In genomic region chr6:126110494-126111270, GRCh38 we compare ENCODE assay signal across 1 cellular context.
TF ChIP-seq lines count a peak whose summit lies in the region.

No MANE protein-coding gene starts in this region.

TF ChIP-seq in K562, 482 proteins besides CTCF, POLR2A, EP300 and RAD21 (continued from another document):
- TF ChIP-seq, protein P1, sequence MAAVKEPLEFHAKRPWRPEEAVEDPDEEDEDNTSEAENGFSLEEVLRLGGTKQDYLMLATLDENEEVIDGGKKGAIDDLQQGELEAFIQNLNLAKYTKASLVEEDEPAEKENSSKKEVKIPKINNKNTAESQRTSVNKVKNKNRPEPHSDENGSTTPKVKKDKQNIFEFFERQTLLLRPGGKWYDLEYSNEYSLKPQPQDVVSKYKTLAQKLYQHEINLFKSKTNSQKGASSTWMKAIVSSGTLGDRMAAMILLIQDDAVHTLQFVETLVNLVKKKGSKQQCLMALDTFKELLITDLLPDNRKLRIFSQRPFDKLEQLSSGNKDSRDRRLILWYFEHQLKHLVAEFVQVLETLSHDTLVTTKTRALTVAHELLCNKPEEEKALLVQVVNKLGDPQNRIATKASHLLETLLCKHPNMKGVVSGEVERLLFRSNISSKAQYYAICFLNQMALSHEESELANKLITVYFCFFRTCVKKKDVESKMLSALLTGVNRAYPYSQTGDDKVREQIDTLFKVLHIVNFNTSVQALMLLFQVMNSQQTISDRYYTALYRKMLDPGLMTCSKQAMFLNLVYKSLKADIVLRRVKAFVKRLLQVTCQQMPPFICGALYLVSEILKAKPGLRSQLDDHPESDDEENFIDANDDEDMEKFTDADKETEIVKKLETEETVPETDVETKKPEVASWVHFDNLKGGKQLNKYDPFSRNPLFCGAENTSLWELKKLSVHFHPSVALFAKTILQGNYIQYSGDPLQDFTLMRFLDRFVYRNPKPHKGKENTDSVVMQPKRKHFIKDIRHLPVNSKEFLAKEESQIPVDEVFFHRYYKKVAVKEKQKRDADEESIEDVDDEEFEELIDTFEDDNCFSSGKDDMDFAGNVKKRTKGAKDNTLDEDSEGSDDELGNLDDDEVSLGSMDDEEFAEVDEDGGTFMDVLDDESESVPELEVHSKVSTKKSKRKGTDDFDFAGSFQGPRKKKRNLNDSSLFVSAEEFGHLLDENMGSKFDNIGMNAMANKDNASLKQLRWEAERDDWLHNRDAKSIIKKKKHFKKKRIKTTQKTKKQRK (IDR thresholded peaks at IDR 0.05; ENCODE audit: borderline replicate concordance, low read depth, low read length), result no peak
- TF ChIP-seq TGIF2 (CRISPR knock-in tag; IDR thresholded peaks at IDR 0.05) (no peak), RFX1 (IDR thresholded peaks at IDR 0.05) (peak; percentile 79), NFIC (IDR thresholded peaks at IDR 0.05) (0 out of 2 replicates have a peak, but pooled peaks have one; percentile 6), STAT5A (IDR thresholded peaks at IDR 0.05; ENCODE audit: borderline replicate concordance, low read length) (peak; percentile 68), EZH2 (IDR thresholded peaks at IDR 0.05; ENCODE audit: borderline replicate concordance, low read depth, low read length) (no peak)
